ENCODE assay signal across 8 cellular contexts in the genomic region with DNA sequence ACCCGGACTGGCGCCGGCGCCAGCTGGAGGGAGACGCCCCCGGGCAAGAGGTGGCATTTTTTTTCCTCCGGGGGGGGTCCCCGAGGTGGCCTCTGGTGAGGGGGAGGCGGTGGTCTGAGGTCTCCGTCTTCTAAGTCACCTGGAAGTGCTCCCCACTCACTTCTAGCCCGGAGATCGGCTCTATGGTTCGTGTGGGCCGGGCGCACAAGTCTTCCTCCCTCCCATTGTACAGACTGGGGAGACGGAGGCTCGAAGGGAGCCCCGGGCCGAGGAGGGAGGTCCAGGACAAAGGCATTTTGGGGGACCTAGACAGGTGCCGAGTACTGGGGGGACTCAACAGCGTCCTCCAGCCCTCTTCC. TPM values are rescaled to one million over a fixed set of nuclear protein-coding genes. Genes with fewer than 3 reads are reported as not detected.
A peak's percentile ranks its signal among the peaks of the same experiment; 100 is the strongest.
DNase-seq lines count a peak whose midpoint lies in the region; ATAC-seq and TF ChIP-seq lines count a peak whose summit lies in the region.

No MANE protein-coding gene starts in this region.

- peaks cover 61% of the 10 kb centered on the region for H3K27me3 Mint-ChIP-seq in CD8-positive, alpha-beta T cell (ENCODE audit: low read depth)
- H3K27me3 Mint-ChIP-seq in naive thymus-derived CD8-positive, alpha-beta T cell, result peaks cover 30 to 86% (median 48%) of the 10 kb centered on the region in 5 donors

- no peaks in the 10 kb centered on the region for H3K36me3 Mint-ChIP-seq in CD8-positive, alpha-beta T cell
- no peaks in the 10 kb centered on the region for H3K36me3 Mint-ChIP-seq in naive thymus-derived CD8-positive, alpha-beta T cell

- H3K4me1 Mint-ChIP-seq in CD8-positive, alpha-beta T cell (ENCODE audit: low read depth), result peaks cover 45% of the 10 kb centered on the region
- H3K4me1 Mint-ChIP-seq in naive thymus-derived CD8-positive, alpha-beta T cell, result peaks cover 18 to 71% (median 42%) of the 10 kb centered on the region in 4 donors

- no peaks in the 10 kb centered on the region for H3K9me3 Mint-ChIP-seq in CD8-positive, alpha-beta T cell
- no peaks in the 10 kb centered on the region for H3K9me3 Mint-ChIP-seq in naive thymus-derived CD8-positive, alpha-beta T cell

- POLR2A ChIA-PET in CD8-positive, alpha-beta T cell (lab: Charles Lee), result no interaction called here
- POLR2A ChIA-PET in naive thymus-derived CD8-positive, alpha-beta T cell (lab: Charles Lee), result no interaction called here

- H3K4me3 Mint-ChIP-seq in CD8-positive, alpha-beta T cell, result peak overlapping the region; percentile 74
- H3K4me3 Mint-ChIP-seq in naive thymus-derived CD8-positive, alpha-beta T cell, result peak overlapping the region; percentile 62 to 87 (median 77)

- ATAC-seq in CD8-positive, alpha-beta T cell, result no peak
- ATAC-seq in naive thymus-derived CD8-positive, alpha-beta T cell, result no peak
- no peak for ATAC-seq in HG02870 (IDR thresholded peaks at IDR 0.05; ENCODE audit: unreplicated experiment)
- no peak for ATAC-seq in GM21619 (IDR thresholded peaks at IDR 0.05; ENCODE audit: unreplicated experiment)

- TF ChIP-seq CTCF in CD8-positive, alpha-beta T cell (IDR thresholded peaks at IDR 0.05), result no peak
- TF ChIP-seq CTCF in cardiac fibroblast (IDR thresholded peaks at IDR 0.05; ENCODE audit: low read depth, low read length), result no peak

- no peak overlapping the region for H3K27ac Mint-ChIP-seq in CD8-positive, alpha-beta T cell
- H3K27ac Mint-ChIP-seq in naive thymus-derived CD8-positive, alpha-beta T cell, result peak overlapping the region in 1 of 10 donors; percentile 49

- peaks cover 77% of the 10 kb centered on the region for H3K27me3 ChIP-seq in CD8-positive, alpha-beta T cell (ENCODE audit: insufficient read depth, low read length)

- H3K4me3 ChIP-seq in CD8-positive, alpha-beta T cell (ENCODE audit: low read depth, low read length), result peak overlapping the region; percentile 50
- peak overlapping the region; percentile 46 to 71 for H3K4me3 ChIP-seq in cardiac fibroblast (replicated peaks in 1 of 2; ENCODE audit: low read depth in 2 of 2, low read length in 2 of 2)

- DNase-seq in CD8-positive, alpha-beta T cell, result no peak
- DNase-seq in Kasumi-1 (lab: John Stamatoyannopoulos, UW) (peak; percentile 5 to 12), cardiac fibroblast (ENCODE audit: low read depth in 2 of 2) (no peak), kidney glomerular epithelial cell (lab: John Stamatoyannopoulos, UW) (no peak), pons (ENCODE audit: low spot score) (no peak)
- no peak for DNase-seq in naive thymus-derived CD8-positive, alpha-beta T cell

- H3K9me3 ChIP-seq in CD8-positive, alpha-beta T cell (ENCODE audit: low read length), result no peaks in the 10 kb centered on the region

- CTCF ChIA-PET in CD8-positive, alpha-beta T cell (lab: Charles Lee), result interaction anchor here (1.0 kb wide), 1 partner anchor 118 kb away, joined by 3 read pairs; no protein-coding TSS in a partner anchor

- peaks cover 65% of the 10 kb centered on the region for H3K4me1 ChIP-seq in CD8-positive, alpha-beta T cell (ENCODE audit: insufficient read depth, low read length)

- intact Hi-C loops in CD8-positive, alpha-beta T cell (cut with DNase I, micrococcal nuclease), result no loop called here

- H3K27ac ChIP-seq in CD8-positive, alpha-beta T cell (ENCODE audit: low read depth, low read length), result no peak overlapping the region

- no peaks in the 10 kb centered on the region for H3K36me3 ChIP-seq in CD8-positive, alpha-beta T cell (ENCODE audit: insufficient read depth, low read length)

RNA-seq across cellular contexts. Expression of gene GATA2, which starts 4.4 kb away (rescaled TPM):
- under 1 TPM; 0.27 to 0.39 TPM for total RNA-seq in CD8-positive, alpha-beta T cell
- total RNA-seq in naive thymus-derived CD8-positive, alpha-beta T cell, result not detected
- polyA plus RNA-seq in naive thymus-derived CD8-positive, alpha-beta T cell, result not detected

RNA-seq across cellular contexts. Expression of gene DNAJB8, which starts 21.9 kb away (rescaled TPM):
- not detected for total RNA-seq in CD8-positive, alpha-beta T cell
- not detected for total RNA-seq in naive thymus-derived CD8-positive, alpha-beta T cell
- not detected for polyA plus RNA-seq in naive thymus-derived CD8-positive, alpha-beta T cell

Comparison
In these comparisons a context has a peak if more than half of its experiments do, and no peak if none do; other contexts are left out.
1. DNase-seq: peak in Kasumi-1 (2 of 2); none in CD8-positive, alpha-beta T cell (0 of 7), cardiac fibroblast (0 of 2), naive thymus-derived CD8-positive, alpha-beta T cell (0 of 10), kidney glomerular epithelial cell (single experiment) and pons (single experiment).